1 cellular context compared by ENCODE assay signal in genomic region chr3:100726706-100727105, GRCh38.
TF ChIP-seq lines count a peak whose summit lies in the region.

No MANE protein-coding gene starts in this region.

TF ChIP-seq in GM23338, 12 proteins besides CTCF, POLR2A, EP300 and RAD21:
- TF ChIP-seq ZNF114 (CRISPR knock-in tag; IDR thresholded peaks at IDR 0.05) = no peak
- TF ChIP-seq, protein P1, sequence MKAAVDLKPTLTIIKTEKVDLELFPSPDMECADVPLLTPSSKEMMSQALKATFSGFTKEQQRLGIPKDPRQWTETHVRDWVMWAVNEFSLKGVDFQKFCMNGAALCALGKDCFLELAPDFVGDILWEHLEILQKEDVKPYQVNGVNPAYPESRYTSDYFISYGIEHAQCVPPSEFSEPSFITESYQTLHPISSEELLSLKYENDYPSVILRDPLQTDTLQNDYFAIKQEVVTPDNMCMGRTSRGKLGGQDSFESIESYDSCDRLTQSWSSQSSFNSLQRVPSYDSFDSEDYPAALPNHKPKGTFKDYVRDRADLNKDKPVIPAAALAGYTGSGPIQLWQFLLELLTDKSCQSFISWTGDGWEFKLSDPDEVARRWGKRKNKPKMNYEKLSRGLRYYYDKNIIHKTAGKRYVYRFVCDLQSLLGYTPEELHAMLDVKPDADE (IDR thresholded peaks at IDR 0.05) = no peak
- no peak for TF ChIP-seq JUNB (IDR thresholded peaks at IDR 0.05; ENCODE audit: unreplicated experiment)
- TF ChIP-seq EZH2phosphoT487 (IDR thresholded peaks at IDR 0.05; ENCODE audit: unreplicated experiment) = no peak
- no peak for TF ChIP-seq REST (IDR thresholded peaks at IDR 0.05; ENCODE audit: unreplicated experiment)
- no peak for TF ChIP-seq NANOG (IDR thresholded peaks at IDR 0.05; ENCODE audit: borderline replicate concordance)
- TF ChIP-seq POLR2AphosphoS5 (IDR thresholded peaks at IDR 0.05; ENCODE audit: low read depth) = no peak
- no peak for TF ChIP-seq EZH2 (IDR thresholded peaks at IDR 0.05; ENCODE audit: low read depth, unreplicated experiment)
- TF ChIP-seq, protein P2, sequence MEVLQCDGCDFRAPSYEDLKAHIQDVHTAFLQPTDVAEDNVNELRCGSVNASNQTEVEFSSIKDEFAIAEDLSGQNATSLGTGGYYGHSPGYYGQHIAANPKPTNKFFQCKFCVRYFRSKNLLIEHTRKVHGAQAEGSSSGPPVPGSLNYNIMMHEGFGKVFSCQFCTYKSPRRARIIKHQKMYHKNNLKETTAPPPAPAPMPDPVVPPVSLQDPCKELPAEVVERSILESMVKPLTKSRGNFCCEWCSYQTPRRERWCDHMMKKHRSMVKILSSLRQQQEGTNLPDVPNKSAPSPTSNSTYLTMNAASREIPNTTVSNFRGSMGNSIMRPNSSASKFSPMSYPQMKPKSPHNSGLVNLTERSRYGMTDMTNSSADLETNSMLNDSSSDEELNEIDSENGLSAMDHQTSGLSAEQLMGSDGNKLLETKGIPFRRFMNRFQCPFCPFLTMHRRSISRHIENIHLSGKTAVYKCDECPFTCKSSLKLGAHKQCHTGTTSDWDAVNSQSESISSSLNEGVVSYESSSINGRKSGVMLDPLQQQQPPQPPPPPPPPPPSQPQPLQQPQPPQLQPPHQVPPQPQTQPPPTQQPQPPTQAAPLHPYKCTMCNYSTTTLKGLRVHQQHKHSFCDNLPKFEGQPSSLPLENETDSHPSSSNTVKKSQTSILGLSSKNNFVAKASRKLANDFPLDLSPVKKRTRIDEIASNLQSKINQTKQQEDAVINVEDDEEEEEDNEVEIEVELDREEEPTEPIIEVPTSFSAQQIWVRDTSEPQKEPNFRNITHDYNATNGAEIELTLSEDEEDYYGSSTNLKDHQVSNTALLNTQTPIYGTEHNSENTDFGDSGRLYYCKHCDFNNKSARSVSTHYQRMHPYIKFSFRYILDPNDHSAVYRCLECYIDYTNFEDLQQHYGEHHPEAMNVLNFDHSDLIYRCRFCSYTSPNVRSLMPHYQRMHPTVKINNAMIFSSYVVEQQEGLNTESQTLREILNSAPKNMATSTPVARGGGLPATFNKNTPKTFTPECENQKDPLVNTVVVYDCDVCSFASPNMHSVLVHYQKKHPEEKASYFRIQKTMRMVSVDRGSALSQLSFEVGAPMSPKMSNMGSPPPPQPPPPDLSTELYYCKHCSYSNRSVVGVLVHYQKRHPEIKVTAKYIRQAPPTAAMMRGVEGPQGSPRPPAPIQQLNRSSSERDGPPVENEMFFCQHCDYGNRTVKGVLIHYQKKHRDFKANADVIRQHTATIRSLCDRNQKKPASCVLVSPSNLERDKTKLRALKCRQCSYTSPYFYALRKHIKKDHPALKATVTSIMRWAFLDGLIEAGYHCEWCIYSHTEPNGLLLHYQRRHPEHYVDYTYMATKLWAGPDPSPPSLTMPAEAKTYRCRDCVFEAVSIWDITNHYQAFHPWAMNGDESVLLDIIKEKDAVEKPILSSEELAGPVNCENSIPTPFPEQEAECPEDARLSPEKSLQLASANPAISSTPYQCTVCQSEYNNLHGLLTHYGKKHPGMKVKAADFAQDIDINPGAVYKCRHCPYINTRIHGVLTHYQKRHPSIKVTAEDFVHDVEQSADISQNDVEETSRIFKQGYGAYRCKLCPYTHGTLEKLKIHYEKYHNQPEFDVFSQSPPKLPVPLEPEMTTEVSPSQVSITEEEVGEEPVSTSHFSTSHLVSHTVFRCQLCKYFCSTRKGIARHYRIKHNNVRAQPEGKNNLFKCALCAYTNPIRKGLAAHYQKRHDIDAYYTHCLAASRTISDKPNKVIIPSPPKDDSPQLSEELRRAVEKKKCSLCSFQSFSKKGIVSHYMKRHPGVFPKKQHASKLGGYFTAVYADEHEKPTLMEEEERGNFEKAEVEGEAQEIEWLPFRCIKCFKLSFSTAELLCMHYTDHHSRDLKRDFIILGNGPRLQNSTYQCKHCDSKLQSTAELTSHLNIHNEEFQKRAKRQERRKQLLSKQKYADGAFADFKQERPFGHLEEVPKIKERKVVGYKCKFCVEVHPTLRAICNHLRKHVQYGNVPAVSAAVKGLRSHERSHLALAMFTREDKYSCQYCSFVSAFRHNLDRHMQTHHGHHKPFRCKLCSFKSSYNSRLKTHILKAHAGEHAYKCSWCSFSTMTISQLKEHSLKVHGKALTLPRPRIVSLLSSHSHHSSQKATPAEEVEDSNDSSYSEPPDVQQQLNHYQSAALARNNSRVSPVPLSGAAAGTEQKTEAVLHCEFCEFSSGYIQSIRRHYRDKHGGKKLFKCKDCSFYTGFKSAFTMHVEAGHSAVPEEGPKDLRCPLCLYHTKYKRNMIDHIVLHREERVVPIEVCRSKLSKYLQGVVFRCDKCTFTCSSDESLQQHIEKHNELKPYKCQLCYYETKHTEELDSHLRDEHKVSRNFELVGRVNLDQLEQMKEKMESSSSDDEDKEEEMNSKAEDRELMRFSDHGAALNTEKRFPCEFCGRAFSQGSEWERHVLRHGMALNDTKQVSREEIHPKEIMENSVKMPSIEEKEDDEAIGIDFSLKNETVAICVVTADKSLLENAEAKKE (CRISPR knock-in tag; IDR thresholded peaks at IDR 0.05) = no peak
- TF ChIP-seq STAT1 (IDR thresholded peaks at IDR 0.05; ENCODE audit: unreplicated experiment) = no peak
- no peak for TF ChIP-seq CREB1 (CRISPR knock-in tag; IDR thresholded peaks at IDR 0.05; ENCODE audit: low read depth)
- TF ChIP-seq ZNF331 (CRISPR knock-in tag; IDR thresholded peaks at IDR 0.05; ENCODE audit: low read depth) = no peak
TF ChIP-seq in GM23338: peak in this region for 0.
